ENCODE assay signal across 6 cellular contexts in genomic region chr22:38699784-38700183, GRCh38. TPM values are rescaled to one million over a fixed set of nuclear protein-coding genes. Genes with fewer than 3 reads are reported as not detected.
A peak's percentile ranks its signal among the peaks of the same experiment; 100 is the strongest.
DNase-seq lines count a peak whose midpoint lies in the region; ATAC-seq and TF ChIP-seq lines count a peak whose summit lies in the region.

No MANE protein-coding gene starts in this region.

- no peaks in the 10 kb centered on the region for H3K9me3 Mint-ChIP-seq in activated T-cell treated with anti-CD3 and anti-CD28 coated beads, Interleukin-2, amount 50 U/mL, for 72 hours

- no peak for ATAC-seq in activated T-cell treated with anti-CD3 and anti-CD28 coated beads, Interleukin-2, amount 50 U/mL, for 72 hours (replicated peaks in 1 of 2)

- H3K27ac ChIP-seq in skin epidermis: peak overlapping the region in 20 of 21 experiments; percentile 54 to 100 (median 95)

- peaks cover 60% of the 10 kb centered on the region for H3K4me1 Mint-ChIP-seq in activated T-cell treated with anti-CD3 and anti-CD28 coated beads, Interleukin-2, amount 50 U/mL, for 72 hours (ENCODE audit: low read depth)

- DNase-seq in activated T-cell treated with anti-CD3 and anti-CD28 coated beads, Interleukin-2, amount 50 U/mL, for 72 hours: no peak
- no peak for DNase-seq in activated T-cell treated with anti-CD3 and anti-CD28 coated beads, Interleukin-2, amount 50 U/mL, for 1 hour
- DNase-seq in erythroblast (lab: John Stamatoyannopoulos, UW) (peak; percentile 35 to 57), NOMO-1 treated with DMSO at 0.1 percent for 48 hours (lab: John Stamatoyannopoulos, UW; ENCODE audit: unreplicated experiment) (no peak), NCI-H774 (lab: John Stamatoyannopoulos, UW) (no peak)

- TF ChIP-seq POLR2A in erythroblast (IDR thresholded peaks at IDR 0.05; ENCODE audit: low read length): no peak

- H3K27me3 Mint-ChIP-seq in activated T-cell treated with anti-CD3 and anti-CD28 coated beads, Interleukin-2, amount 50 U/mL, for 72 hours (ENCODE audit: low read depth): no peaks in the 10 kb centered on the region

- peak overlapping the region; percentile 86 to 88 for H3K4me3 Mint-ChIP-seq in activated T-cell treated with anti-CD3 and anti-CD28 coated beads, Interleukin-2, amount 50 U/mL, for 72 hours

- H3K4me3 ChIP-seq in skin epidermis: peak overlapping the region; percentile 57 to 80 (median 74)

- H3K27ac Mint-ChIP-seq in activated T-cell treated with anti-CD3 and anti-CD28 coated beads, Interleukin-2, amount 50 U/mL, for 72 hours: peak overlapping the region; percentile 91

- H3K36me3 Mint-ChIP-seq in activated T-cell treated with anti-CD3 and anti-CD28 coated beads, Interleukin-2, amount 50 U/mL, for 72 hours (ENCODE audit: insufficient read depth in 2 of 2): peaks cover 9 to 29% of the 10 kb centered on the region in 2 donors

RNA-seq across cellular contexts. Expression of gene JOSD1, which starts 1.0 kb away (rescaled TPM):
- total RNA-seq in activated T-cell treated with anti-CD3 and anti-CD28 coated beads, Interleukin-2, amount 50 U/mL, for 72 hours: 100 to 1,000 TPM; 144 to 161 TPM

RNA-seq across cellular contexts. Expression of gene GTPBP1, which starts 6.0 kb away (rescaled TPM):
- total RNA-seq in activated T-cell treated with anti-CD3 and anti-CD28 coated beads, Interleukin-2, amount 50 U/mL, for 72 hours: 100 to 1,000 TPM in 1 of 2 donors, 10 to 100 TPM in 1; 96.8 to 127 TPM

RNA-seq across cellular contexts. Expression of gene TOMM22, which starts 18.0 kb away (rescaled TPM):
- 10 to 100 TPM; 65.4 to 67.1 TPM for total RNA-seq in activated T-cell treated with anti-CD3 and anti-CD28 coated beads, Interleukin-2, amount 50 U/mL, for 72 hours

RNA-seq across cellular contexts. Expression of gene CBY1, which starts 43.3 kb away (rescaled TPM):
- total RNA-seq in activated T-cell treated with anti-CD3 and anti-CD28 coated beads, Interleukin-2, amount 50 U/mL, for 72 hours: 10 to 100 TPM; 22.2 to 26.2 TPM

RNA-seq across cellular contexts. Expression of gene FAM227A, which starts 43.6 kb away (rescaled TPM):
- under 1 TPM; 0.28 to 0.34 TPM for total RNA-seq in activated T-cell treated with anti-CD3 and anti-CD28 coated beads, Interleukin-2, amount 50 U/mL, for 72 hours

Comparison
In these comparisons a context has a peak if more than half of its experiments do, and no peak if none do; other contexts are left out.
1. DNase-seq: peak in erythroblast (2 of 2); none in activated T-cell treated with anti-CD3 and anti-CD28 coated beads, Interleukin-2, amount 50 U/mL, for 72 hours (0 of 2), activated T-cell treated with anti-CD3 and anti-CD28 coated beads, Interleukin-2, amount 50 U/mL, for 1 hour (single experiment), NOMO-1 treated with DMSO at 0.1 percent for 48 hours (single experiment) and NCI-H774 (single experiment).